ENCODE assay signal across 14 cellular contexts in the genomic region with DNA sequence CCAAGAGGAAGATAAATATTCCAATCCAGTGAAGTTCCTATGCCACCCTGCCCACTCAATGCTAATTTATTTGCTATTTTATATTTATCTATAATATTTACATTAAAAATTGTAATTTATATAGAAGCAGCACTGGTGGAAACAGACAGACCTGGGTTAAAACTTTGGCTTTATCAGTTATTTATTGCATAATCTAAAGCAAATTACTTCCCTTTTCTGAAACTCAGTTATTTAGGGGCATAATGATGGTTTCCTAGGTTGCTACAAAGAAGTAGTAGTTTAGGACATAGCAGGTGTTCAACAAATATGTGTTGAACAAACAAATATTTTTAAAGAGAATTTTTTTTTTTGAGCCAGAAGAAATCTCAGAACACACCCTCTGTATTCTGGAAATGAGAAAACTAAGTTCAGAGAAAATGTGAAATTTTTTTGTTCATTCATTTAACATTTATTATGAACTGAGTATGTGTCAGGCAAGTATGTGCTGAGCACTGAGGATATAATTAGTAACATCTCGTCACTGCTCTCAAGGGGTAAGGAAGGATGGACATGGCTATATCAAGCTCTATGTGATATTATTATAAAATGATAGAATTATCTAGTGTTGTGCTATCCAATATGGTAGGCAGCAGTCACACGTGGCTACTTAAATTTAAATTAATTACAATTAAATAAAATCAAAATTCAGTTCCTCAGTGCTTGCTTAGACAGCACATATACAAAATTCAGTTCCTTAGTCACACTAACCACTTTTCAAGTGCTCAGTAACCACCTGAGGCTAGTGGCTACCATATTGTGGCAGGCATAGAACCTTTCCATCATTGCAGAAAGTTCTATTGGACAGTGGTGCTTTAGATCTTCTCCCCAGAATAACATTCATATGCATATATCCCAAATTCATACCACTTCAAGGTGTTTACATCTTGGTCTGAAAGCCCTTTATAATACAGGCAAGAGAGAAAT. TPM values are rescaled to one million over a fixed set of nuclear protein-coding genes. Genes with fewer than 3 reads are reported as not detected.
DNase-seq lines count a peak whose midpoint lies in the region; ATAC-seq and TF ChIP-seq lines count a peak whose summit lies in the region.
"Had no signal": no experiment of that assay in that cellular context is flagged by ENCODE, and none has a peak within 500 bp of the region (broad histone marks: within the 10 kb centered on the region; RNA-seq: fewer than 3 reads in every experiment).

No MANE protein-coding gene starts in this region.

- H3K27ac ChIP-seq in foreskin keratinocyte: peak overlapping the region; percentile 21
- H3K27ac ChIP-seq: BLaER1, sigmoid colon had no signal

- no peak overlapping the region for H3K4me3 Mint-ChIP-seq in type B pancreatic cell
- H3K4me3 Mint-ChIP-seq: central memory CD8-positive, alpha-beta T cell; GM23338 had no signal

- no peaks in the 10 kb centered on the region for H3K9me3 Mint-ChIP-seq in type B pancreatic cell
- H3K9me3 Mint-ChIP-seq: activated naive CD4-positive, alpha-beta T cell treated with anti-CD3 and anti-CD28 coated beads, Interleukin-2, amount 50 U/mL, for 72 hours; central memory CD8-positive, alpha-beta T cell; GM23338 had no signal

- DNase-seq in RPMI7951 (ENCODE audit: low read depth) (peak; percentile 19), foreskin keratinocyte (no peak), NCI-H2227 (lab: John Stamatoyannopoulos, UW; ENCODE audit: unreplicated experiment) (no peak), DMS 273 (lab: John Stamatoyannopoulos, UW; ENCODE audit: unreplicated experiment) (no peak), NCI-H446 (lab: John Stamatoyannopoulos, UW) (no peak), type B pancreatic cell (ENCODE audit: extremely low spot score, unreplicated experiment) (no peak)
- DNase-seq: NCI-H1048, sigmoid colon had no signal

- no peaks in the 10 kb centered on the region for H3K27me3 Mint-ChIP-seq in type B pancreatic cell
- H3K27me3 Mint-ChIP-seq: central memory CD8-positive, alpha-beta T cell had no signal

- TF ChIP-seq CTCF in foreskin keratinocyte (conservative IDR thresholded peaks at IDR 0.05): no peak
- TF ChIP-seq CTCF in type B pancreatic cell (conservative IDR thresholded peaks at IDR 0.05): no peak

- H3K27ac Mint-ChIP-seq in type B pancreatic cell: no peak overlapping the region
- H3K27ac Mint-ChIP-seq: activated naive CD4-positive, alpha-beta T cell treated with anti-CD3 and anti-CD28 coated beads, Interleukin-2, amount 50 U/mL, for 72 hours; GM23338 had no signal

- peaks cover 11% of the 10 kb centered on the region for H3K4me1 Mint-ChIP-seq in type B pancreatic cell (ENCODE audit: unreplicated experiment)
- H3K4me1 Mint-ChIP-seq: central memory CD8-positive, alpha-beta T cell had no signal

- no peaks in the 10 kb centered on the region for H3K36me3 Mint-ChIP-seq in type B pancreatic cell
- H3K36me3 Mint-ChIP-seq: activated naive CD4-positive, alpha-beta T cell treated with anti-CD3 and anti-CD28 coated beads, Interleukin-2, amount 50 U/mL, for 72 hours had no signal

- peaks cover 19% of the 10 kb centered on the region for H3K4me1 ChIP-seq in foreskin keratinocyte

- ATAC-seq in GM18861 (IDR thresholded peaks at IDR 0.05; ENCODE audit: unreplicated experiment) (peak; percentile 16), HG03139 (IDR thresholded peaks at IDR 0.05; ENCODE audit: unreplicated experiment) (peak; percentile 29), foreskin keratinocyte (peak; percentile 34)
- ATAC-seq: GM23338 had no signal

- no peaks in the 10 kb centered on the region for H3K27me3 ChIP-seq in foreskin keratinocyte
- H3K27me3 ChIP-seq: BLaER1, sigmoid colon had no signal

RNA-seq across cellular contexts. Expression of a gene that starts 7.0 kb away (rescaled TPM):
- 74.8 and 86.9 TPM in 2 replicates for total RNA-seq in RPMI7951 (2014; rRNA removed; shearing (Covaris generic))
- total RNA-seq in foreskin keratinocyte: 32.1 and 34.5 TPM in 2 replicates
- polyA plus RNA-seq in foreskin keratinocyte: 17.4 and 18.9 TPM in 2 replicates
- 26.7 and 31.3 TPM in 2 replicates for total RNA-seq in type B pancreatic cell (ENCODE audit: low replicate concordance)
